6 cellular contexts compared by ENCODE assay signal in genomic region chr2:109391243-109391642, GRCh38.
"Had no signal": no experiment of that assay in that cellular context is flagged by ENCODE, and none has a peak within 500 bp of the region (broad histone marks: within the 10 kb centered on the region; RNA-seq: fewer than 3 reads in every experiment).

No MANE protein-coding gene starts in this region.

- H2AFZ ChIP-seq: GM23248 had no signal

- H3K4me3 ChIP-seq: GM23248 had no signal

- H3K27ac ChIP-seq: GM23248 had no signal

- H3K9ac ChIP-seq: GM23248 had no signal

- ATAC-seq: HepG2 had no signal

- FAIRE-seq: HepG2 had no signal

- DNase-seq: GM23248, GOT3, H7, HCEC 1CT, KBM-7 had no signal
